ENCODE assay signal across 11 cellular contexts in the genomic region with DNA sequence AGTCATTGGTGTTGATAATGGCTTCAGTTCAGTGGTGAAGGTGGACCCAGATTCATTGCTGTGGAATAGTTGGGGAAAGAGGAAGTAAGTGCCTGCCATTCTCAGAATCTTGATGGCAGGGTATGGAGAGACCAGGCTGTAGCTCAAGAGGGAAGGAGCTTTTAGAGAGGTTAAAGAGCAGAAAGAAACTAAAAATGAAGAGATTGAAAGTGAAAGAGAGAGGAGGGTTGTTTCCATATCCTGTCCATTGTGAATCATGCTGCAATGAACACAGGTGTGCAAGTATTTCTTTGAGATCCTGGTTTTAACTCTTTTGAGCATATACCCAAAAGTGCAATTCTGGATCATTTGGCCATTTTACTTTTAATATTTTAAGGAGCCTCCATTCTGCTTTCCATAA. TPM values are rescaled to one million over a fixed set of nuclear protein-coding genes. Genes with fewer than 3 reads are reported as not detected.
DNase-seq lines count a peak whose midpoint lies in the region; ATAC-seq and TF ChIP-seq lines count a peak whose summit lies in the region.
"Had no signal": no experiment of that assay in that cellular context is flagged by ENCODE, and none has a peak within 500 bp of the region (broad histone marks: within the 10 kb centered on the region; RNA-seq: fewer than 3 reads in every experiment).

No MANE protein-coding gene starts in this region.

- intact Hi-C loops in CD14-positive monocyte (cut with micrococcal nuclease) (no loop called here), vagina (cut with DNase I) (no loop called here)

- ATAC-seq in GM19035 (IDR thresholded peaks at IDR 0.05; ENCODE audit: unreplicated experiment) (peak; percentile 88), HG02798 (IDR thresholded peaks at IDR 0.05; ENCODE audit: poor library complexity, unreplicated experiment) (peak; percentile 92)

- H3K36me3 ChIP-seq in WERI-Rb-1 (no peaks in the 10 kb centered on the region), vagina (no peaks in the 10 kb centered on the region)
- H3K36me3 ChIP-seq: BLaER1 had no signal

- peaks cover 5% of the 10 kb centered on the region in 2 donors for H3K36me3 Mint-ChIP-seq in CD14-positive monocyte

- no peak overlapping the region for H3K4me3 Mint-ChIP-seq in CD14-positive monocyte

- H3K9me3 ChIP-seq in WERI-Rb-1 (ENCODE audit: severe bottlenecking) = peaks cover 16% of the 10 kb centered on the region
- H3K9me3 ChIP-seq in vagina = no peaks in the 10 kb centered on the region
- H3K9me3 ChIP-seq: BLaER1 had no signal

- H3K27ac ChIP-seq in WERI-Rb-1 (no peak overlapping the region), vagina (no peak overlapping the region)
- H3K27ac ChIP-seq: BLaER1 had no signal

- H3K4me1 ChIP-seq in vagina = no peaks in the 10 kb centered on the region
- H3K4me1 ChIP-seq: BLaER1 had no signal

- H3K4me3 ChIP-seq in WERI-Rb-1 (ENCODE audit: low read depth, low read length) (no peak overlapping the region), vagina (no peak overlapping the region)
- H3K4me3 ChIP-seq: BLaER1 had no signal

- peaks cover 0 to 2% (median 0%) of the 10 kb centered on the region in 3 donors for H3K27me3 Mint-ChIP-seq in CD14-positive monocyte (ENCODE audit: low read depth in 3 of 3)

- H3K27me3 ChIP-seq in WERI-Rb-1 (ENCODE audit: insufficient read depth, low read depth, severe bottlenecking) (peaks cover 100% of the 10 kb centered on the region), vagina (no peaks in the 10 kb centered on the region)
- H3K27me3 ChIP-seq: BLaER1 had no signal

- H3K9me3 Mint-ChIP-seq in CD14-positive monocyte = peaks cover 0 to 3% (median 0%) of the 10 kb centered on the region in 7 donors

- peaks cover 44% of the 10 kb centered on the region for H3K4me1 Mint-ChIP-seq in CD14-positive monocyte

- peak overlapping the region in 5 of 7 donors; percentile 5 to 63 (median 41) for H3K27ac Mint-ChIP-seq in CD14-positive monocyte

- DNase-seq in CD14-positive monocyte (ENCODE audit: low spot score) = no peak
- peak; percentile 25 to 62 for DNase-seq in NOMO-1 (lab: John Stamatoyannopoulos, UW; ENCODE audit: unreplicated experiment in 2 of 2)
- DNase-seq in WERI-Rb-1 = no peak
- no peak for DNase-seq in SHP77 treated with DMSO at 0.1 percent for 48 hours (lab: John Stamatoyannopoulos, UW)
- no peak for DNase-seq in vagina (ENCODE audit: extremely low spot score in 2 of 2)
- no peak for DNase-seq in cerebellar nuclear complex (lab: John Stamatoyannopoulos, UW)

- TF ChIP-seq CTCF in CD14-positive monocyte (IDR thresholded peaks at IDR 0.05) = no peak
- TF ChIP-seq CTCF in WERI-Rb-1 (IDR thresholded peaks at IDR 0.05; ENCODE audit: low read depth, low read length) = no peak
- TF ChIP-seq CTCF in vagina (IDR thresholded peaks at IDR 0.05) = no peak

- no peak for TF ChIP-seq POLR2A in vagina (IDR thresholded peaks at IDR 0.05)

RNA-seq across cellular contexts. Expression of a gene that starts 12.5 kb away (rescaled TPM):
- polyA plus RNA-seq in CD14-positive monocyte = not detected
- 121 TPM for total RNA-seq in vagina
- total RNA-seq: MCF 10A, renal cortical epithelial cell had no signal

RNA-seq across cellular contexts. Expression of a gene that starts 26.8 kb away (rescaled TPM):
- not detected for polyA plus RNA-seq in CD14-positive monocyte
- 217 TPM for total RNA-seq in vagina

RNA-seq across cellular contexts. Expression of a gene that starts 58.7 kb away (rescaled TPM):
- not detected for polyA plus RNA-seq in CD14-positive monocyte
- total RNA-seq in vagina = not detected

Comparison
In these comparisons a context has a peak if more than half of its experiments do, and no peak if none do; other contexts are left out.
1. DNase-seq: peak in NOMO-1 (2 of 2); none in CD14-positive monocyte (single experiment), WERI-Rb-1 (single experiment), SHP77 treated with DMSO at 0.1 percent for 48 hours (single experiment), vagina (0 of 2) and cerebellar nuclear complex (0 of 2).